Comparison of ENCODE assay signal across 17 cellular contexts in genomic region chr1:240173836-240174235, GRCh38.
A peak's percentile ranks its signal among the peaks of the same experiment; 100 is the strongest.
DNase-seq lines count a peak whose midpoint lies in the region; ATAC-seq and TF ChIP-seq lines count a peak whose summit lies in the region.
"Had no signal": no experiment of that assay in that cellular context is flagged by ENCODE, and none has a peak within 500 bp of the region (broad histone marks: within the 10 kb centered on the region; RNA-seq: fewer than 3 reads in every experiment).

No MANE protein-coding gene starts in this region.

- H3K27ac ChIP-seq in BLaER1 treated with 17β-estradiol and CSF1 and Interleukin-3, amounts not matched to agents 10 nM and 100 nM, result peak overlapping the region in 3 of 11 experiments; percentile 15 to 37 (median 16); a peak in 1 of 22 replicates
- no peak overlapping the region for H3K27ac ChIP-seq in WERI-Rb-1
- H3K27ac ChIP-seq in ascending aorta, result no peak overlapping the region

- peaks cover 0 to 8% (median 4%) of the 10 kb centered on the region in 11 experiments; a peak in 8 of 22 replicates for H3K9me3 ChIP-seq in BLaER1 treated with 17β-estradiol and CSF1 and Interleukin-3, amounts not matched to agents 10 nM and 100 nM (replicated peaks in 1 of 11)
- no peaks in the 10 kb centered on the region for H3K9me3 ChIP-seq in WERI-Rb-1 (ENCODE audit: severe bottlenecking)
- no peaks in the 10 kb centered on the region for H3K9me3 ChIP-seq in ascending aorta

- peaks cover 1% of the 10 kb centered on the region for H3K36me3 Mint-ChIP-seq in chondrocyte (ENCODE audit: low read depth)
- H3K36me3 Mint-ChIP-seq in naive thymus-derived CD8-positive, alpha-beta T cell, result no peaks in the 10 kb centered on the region

- peaks cover 3% of the 10 kb centered on the region for H3K4me1 Mint-ChIP-seq in chondrocyte (ENCODE audit: low read depth)
- no peaks in the 10 kb centered on the region for H3K4me1 Mint-ChIP-seq in naive thymus-derived CD8-positive, alpha-beta T cell

- intact Hi-C loops in ascending aorta (cut with DNase I), result no loop called here

- H3K4me1 ChIP-seq in BLaER1 treated with 17β-estradiol and CSF1 and Interleukin-3, amounts not matched to agents 10 nM and 100 nM, result peaks cover 0 to 39% (median 22%) of the 10 kb centered on the region in 10 experiments; a peak in 14 of 20 replicates
- H3K4me1 ChIP-seq in ascending aorta, result no peaks in the 10 kb centered on the region

- H3K9me3 Mint-ChIP-seq in chondrocyte (ENCODE audit: low read depth), result no peaks in the 10 kb centered on the region
- H3K9me3 Mint-ChIP-seq in naive thymus-derived CD8-positive, alpha-beta T cell, result peaks cover 0 to 2% (median 0%) of the 10 kb centered on the region in 9 donors

- peak overlapping the region in 8 of 11 experiments; percentile 4 to 61 (median 38); a peak in 13 of 22 replicates for H3K4me2 ChIP-seq in BLaER1 treated with 17β-estradiol and CSF1 and Interleukin-3, amounts not matched to agents 10 nM and 100 nM

- no peaks in the 10 kb centered on the region for H3K27me3 ChIP-seq in BLaER1 treated with 17β-estradiol and CSF1 and Interleukin-3, amounts not matched to agents 10 nM and 100 nM
- no peaks in the 10 kb centered on the region for H3K27me3 ChIP-seq in WERI-Rb-1 (ENCODE audit: insufficient read depth, low read depth, severe bottlenecking)
- H3K27me3 ChIP-seq in ascending aorta, result no peaks in the 10 kb centered on the region

- H3K4me3 Mint-ChIP-seq in chondrocyte (ENCODE audit: unreplicated experiment), result no peak overlapping the region
- no peak overlapping the region for H3K4me3 Mint-ChIP-seq in naive thymus-derived CD8-positive, alpha-beta T cell
- H3K4me3 Mint-ChIP-seq: CD14-positive monocyte had no signal

- H3K4me3 ChIP-seq in BLaER1 treated with 17β-estradiol and CSF1 and Interleukin-3, amounts not matched to agents 10 nM and 100 nM, result no peak overlapping the region
- no peak overlapping the region for H3K4me3 ChIP-seq in WERI-Rb-1 (ENCODE audit: low read depth, low read length)
- H3K4me3 ChIP-seq in ascending aorta, result no peak overlapping the region

- H3K9ac ChIP-seq in BLaER1 treated with 17β-estradiol and CSF1 and Interleukin-3, amounts not matched to agents 10 nM and 100 nM, result no peak overlapping the region

- no peaks in the 10 kb centered on the region for H4K20me1 ChIP-seq in BLaER1 treated with 17β-estradiol and CSF1 and Interleukin-3, amounts not matched to agents 10 nM and 100 nM

- no peaks in the 10 kb centered on the region for H3K27me3 Mint-ChIP-seq in chondrocyte (ENCODE audit: low read depth)
- peaks cover 0 to 16% (median 3%) of the 10 kb centered on the region in 5 donors for H3K27me3 Mint-ChIP-seq in naive thymus-derived CD8-positive, alpha-beta T cell

- POLR2A ChIA-PET in naive thymus-derived CD8-positive, alpha-beta T cell (lab: Charles Lee), result no interaction called here

- H3K27ac Mint-ChIP-seq in chondrocyte (ENCODE audit: unreplicated experiment), result peak overlapping the region; percentile 49
- no peak overlapping the region for H3K27ac Mint-ChIP-seq in naive thymus-derived CD8-positive, alpha-beta T cell
- H3K27ac Mint-ChIP-seq: CD14-positive monocyte had no signal

- TF ChIP-seq CTCF in chondrocyte (IDR thresholded peaks at IDR 0.05), result no peak
- TF ChIP-seq CTCF in WERI-Rb-1 (IDR thresholded peaks at IDR 0.05; ENCODE audit: low read depth, low read length), result no peak
- no peak for TF ChIP-seq CTCF in ascending aorta (IDR thresholded peaks at IDR 0.05)

- DNase-seq in M059J (ENCODE audit: low read depth) (peak; percentile 66), chondrocyte (ENCODE audit: low spot score) (no peak), superior temporal gyrus (ENCODE audit: extremely low spot score) (peak; percentile 6), WERI-Rb-1 (no peak), ascending aorta (ENCODE audit: low spot score in 2 of 2) (no peak)
- no peak for DNase-seq in naive thymus-derived CD8-positive, alpha-beta T cell
- DNase-seq: ACHN, DMS79, GDM1, NCI-H146, NCI-H2107, NCI-H226, NCI-H526 treated with DMSO at 0.1 percent for 48 hours, PC-3 had no signal

- no peak for ATAC-seq in naive thymus-derived CD8-positive, alpha-beta T cell
- ATAC-seq: HepG2, PC-3 had no signal

- H3K36me3 ChIP-seq in BLaER1 treated with 17β-estradiol and CSF1 and Interleukin-3, amounts not matched to agents 10 nM and 100 nM, result no peaks in the 10 kb centered on the region
- H3K36me3 ChIP-seq in WERI-Rb-1 (peaks cover 69% of the 10 kb centered on the region), ascending aorta (no peaks in the 10 kb centered on the region)

Comparison
In these comparisons a context has a peak if more than half of its experiments do, and no peak if none do; other contexts are left out.
1. DNase-seq: peak in M059J (single experiment) and superior temporal gyrus (single experiment); none in chondrocyte (single experiment), WERI-Rb-1 (single experiment), naive thymus-derived CD8-positive, alpha-beta T cell (0 of 10) and ascending aorta (0 of 2).